Comparison of ENCODE assay signal across 24 cellular contexts in genomic region chr3:193771736-193772135, GRCh38.
DNase-seq lines count a peak whose midpoint lies in the region; ATAC-seq and TF ChIP-seq lines count a peak whose summit lies in the region.
"Had no signal": no experiment of that assay in that cellular context is flagged by ENCODE, and none has a peak within 500 bp of the region (broad histone marks: within the 10 kb centered on the region; RNA-seq: fewer than 3 reads in every experiment).

No MANE protein-coding gene starts in this region.

- H3K36me3 Mint-ChIP-seq in brain (no peaks in the 10 kb centered on the region), nephron progenitor cell (ENCODE audit: low read depth) (no peaks in the 10 kb centered on the region)

- H3K27me3 Mint-ChIP-seq in brain (peaks cover 54% of the 10 kb centered on the region), nephron progenitor cell (ENCODE audit: low read depth, poor library complexity) (peaks cover 6% of the 10 kb centered on the region)

- H3K4me1 ChIP-seq in thyroid gland, result peaks cover 11 to 13% of the 10 kb centered on the region in 2 donors
- H3K4me1 ChIP-seq: BLaER1, HAP-1 had no signal

- intact Hi-C loops in thyroid gland (cut with DNase I), result no loop called here

- H3K27ac Mint-ChIP-seq in brain (peak overlapping the region in 3 of 5 experiments; percentile 0 to 42 (median 32)), nephron progenitor cell (peak overlapping the region; percentile 96)
- H3K27ac Mint-ChIP-seq: CD4-positive, alpha-beta T cell had no signal

- no peaks in the 10 kb centered on the region for H3K27me3 ChIP-seq in thyroid gland
- H3K27me3 ChIP-seq: BLaER1 had no signal

- no peaks in the 10 kb centered on the region for H3K9me3 ChIP-seq in thyroid gland
- H3K9me3 ChIP-seq: HAP-1 had no signal

- no peak overlapping the region for H3K4me3 ChIP-seq in thyroid gland (replicated peaks in 1 of 3)
- H3K4me3 ChIP-seq: BLaER1, GM23248, HAP-1, SK-N-MC had no signal

- H3K27ac ChIP-seq in thyroid gland, result peak overlapping the region in 1 of 3 donors; percentile 83
- H3K27ac ChIP-seq: 22Rv1, BLaER1, GM23248, HL-60, RWPE1, SK-N-MC had no signal

- no peak for TF ChIP-seq POLR2A in thyroid gland (IDR thresholded peaks at IDR 0.05)

- WGBS in thyroid gland, 2 donors, result 51 to 68% methylated on average over 10 of the region's 10 CpGs

- no peaks in the 10 kb centered on the region for H3K36me3 ChIP-seq in thyroid gland
- H3K36me3 ChIP-seq: BLaER1, HAP-1 had no signal

- H3K4me3 Mint-ChIP-seq in brain (peak overlapping the region in 3 of 5 experiments; percentile 21 to 50 (median 49)), nephron progenitor cell (peak overlapping the region; percentile 58)
- H3K4me3 Mint-ChIP-seq: CD4-positive, alpha-beta T cell had no signal

- TF ChIP-seq CTCF in brain (conservative IDR thresholded peaks at IDR 0.05) (no peak), nephron progenitor cell (IDR thresholded peaks at IDR 0.05) (no peak), thyroid gland (IDR thresholded peaks at IDR 0.05) (no peak)

- peaks cover 0 to 4% (median 0%) of the 10 kb centered on the region in 5 experiments for H3K9me3 Mint-ChIP-seq in brain
- peaks cover 19% of the 10 kb centered on the region for H3K9me3 Mint-ChIP-seq in nephron progenitor cell
- H3K9me3 Mint-ChIP-seq: CD4-positive, alpha-beta T cell had no signal

- peaks cover 66% of the 10 kb centered on the region for H3K4me1 Mint-ChIP-seq in brain
- peaks cover 79% of the 10 kb centered on the region for H3K4me1 Mint-ChIP-seq in nephron progenitor cell

- ATAC-seq in HG03378 (IDR thresholded peaks at IDR 0.05; ENCODE audit: unreplicated experiment) (no peak), HG02973 (IDR thresholded peaks at IDR 0.05; ENCODE audit: unreplicated experiment) (no peak)

- DNase-seq in NCI-H2107 treated with DMSO at 0.1 percent for 48 hours (lab: John Stamatoyannopoulos, UW; ENCODE audit: unreplicated experiment) (peak; percentile 50), NCI-H2107 (lab: John Stamatoyannopoulos, UW) (no peak), nephron progenitor cell (peak; percentile 26), thyroid gland (peak; percentile 37 to 65)
- no peak for DNase-seq in activated T-cell treated with anti-CD3 and anti-CD28 coated beads, Interleukin-2, amount 50 U/mL, for 48 hours
- DNase-seq: ACHN; CD4-positive, alpha-beta T cell; DND-41; GM23248; KG1; NCI-H1436; NCI-H1930; NCI-H446 treated with DMSO at 0.1 percent for 48 hours; NCI-H748 treated with DMSO at 0.1 percent for 48 hours; SHP77 treated with DMSO at 0.1 percent for 48 hours had no signal

Comparison
In these comparisons a context has a peak if more than half of its experiments do, and no peak if none do; other contexts are left out.
1. DNase-seq: peak in NCI-H2107 treated with DMSO at 0.1 percent for 48 hours (single experiment), nephron progenitor cell (single experiment) and thyroid gland (2 of 2); none in NCI-H2107 (single experiment) and activated T-cell treated with anti-CD3 and anti-CD28 coated beads, Interleukin-2, amount 50 U/mL, for 48 hours (0 of 2).